In genomic region chr21:18741954-18742353, GRCh38 we compare ENCODE assay signal across 34 cellular contexts.
"Had no signal": no experiment of that assay in that cellular context is flagged by ENCODE, and none has a peak within 500 bp of the region (broad histone marks: within the 10 kb centered on the region; RNA-seq: fewer than 3 reads in every experiment).

No MANE protein-coding gene starts in this region.

- H3K4me3 ChIP-seq: MG63 had no signal

- DNase-seq: Karpas-422, Kasumi-1, MG63, MM.1S, MV-4-11, NCI-H1048, NCI-H1092, NCI-H1092 treated with DMSO at 0.1 percent for 48 hours, NCI-H1105, NCI-H1105 treated with DMSO at 0.1 percent for 48 hours, NCI-H1417, NCI-H1417 treated with DMSO at 0.1 percent for 48 hours, NCI-H1436, NCI-H1436 treated with DMSO at 0.1 percent for 48 hours, NCI-H146, NCI-H1694, NCI-H1694 treated with DMSO at 0.1 percent for 48 hours, NCI-H187, NCI-H187 treated with DMSO at 0.1 percent for 48 hours, NCI-H1930, NCI-H2029, NCI-H2029 treated with DMSO at 0.1 percent for 48 hours, NCI-H2081, NCI-H2081 treated with DMSO at 0.1 percent for 48 hours, NCI-H2107, NCI-H2171, NCI-H2171 treated with DMSO at 0.1 percent for 48 hours, NCI-H2227 treated with DMSO at 0.1 percent for 48 hours, NCI-H226, NCI-H345, NCI-H446, NCI-H446 treated with DMSO at 0.1 percent for 48 hours, NCI-H510A, NCI-H510A treated with DMSO at 0.1 percent for 48 hours had no signal

- H3K27me3 ChIP-seq: MG63 had no signal

- H3K36me3 ChIP-seq: MG63 had no signal

- H3K9me3 ChIP-seq: MG63 had no signal
